In the genomic region with DNA sequence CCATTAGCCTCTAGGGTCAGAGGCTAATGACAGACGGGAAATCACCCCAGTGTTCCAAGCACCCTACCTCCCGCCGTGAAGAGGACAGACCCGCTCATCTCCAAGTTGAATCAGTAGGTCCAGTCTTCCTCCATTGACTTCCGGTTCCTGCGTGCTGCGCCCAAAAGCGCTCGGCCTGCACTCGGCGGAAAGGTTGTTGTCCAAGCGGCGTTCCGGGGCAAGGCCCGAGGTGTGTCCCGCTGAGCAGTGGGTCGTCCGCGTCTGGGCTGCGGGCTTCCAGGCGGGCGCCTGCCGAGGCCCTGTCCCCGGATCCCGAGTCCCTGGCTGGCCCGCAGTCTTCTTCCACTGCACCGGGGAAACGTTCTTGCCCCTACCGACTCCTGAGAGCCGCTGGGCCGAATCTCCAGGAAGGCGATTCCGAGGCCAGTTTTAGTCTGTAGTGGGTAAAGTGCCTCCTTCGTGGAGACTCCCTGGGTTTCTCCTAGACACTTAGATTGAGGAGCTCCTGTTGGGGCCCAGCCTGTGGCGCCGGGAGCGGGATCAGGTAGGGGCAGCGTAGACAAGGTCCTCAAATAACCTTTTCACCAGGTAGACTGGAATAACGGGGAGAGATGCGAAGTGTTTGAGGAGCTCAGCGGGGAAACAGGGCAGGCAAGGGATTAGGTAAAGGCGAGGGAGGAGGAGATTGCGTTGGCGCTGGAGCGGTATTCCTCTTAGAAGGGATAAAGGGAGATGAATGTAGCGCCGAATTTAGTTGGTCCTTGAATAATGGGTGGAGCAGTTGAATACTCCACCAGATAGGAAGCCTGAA, we compare ENCODE assay signal across 1 cellular context.
TF ChIP-seq lines count a peak whose summit lies in the region.

A gene with protein sequence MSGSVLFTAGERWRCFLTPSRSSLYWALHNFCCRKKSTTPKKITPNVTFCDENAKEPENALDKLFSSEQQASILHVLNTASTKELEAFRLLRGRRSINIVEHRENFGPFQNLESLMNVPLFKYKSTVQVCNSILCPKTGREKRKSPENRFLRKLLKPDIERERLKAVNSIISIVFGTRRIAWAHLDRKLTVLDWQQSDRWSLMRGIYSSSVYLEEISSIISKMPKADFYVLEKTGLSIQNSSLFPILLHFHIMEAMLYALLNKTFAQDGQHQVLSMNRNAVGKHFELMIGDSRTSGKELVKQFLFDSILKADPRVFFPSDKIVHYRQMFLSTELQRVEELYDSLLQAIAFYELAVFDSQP (minus strand): TSS at position 138 of the 811 bp plus-strand sequence. CDS start 40 bp downstream, at position 98.

TF ChIP-seq in A549, 52 proteins besides CTCF, POLR2A, EP300 and RAD21 (continued from another document):
- TF ChIP-seq RCOR1 (IDR thresholded peaks at IDR 0.05; ENCODE audit: low read depth, low read length) (no peak), FOSB (CRISPR knock-in tag; IDR thresholded peaks at IDR 0.05) (no peak), FOSL2 (IDR thresholded peaks at IDR 0.05) (no peak), FOSL2 (CRISPR knock-in tag; IDR thresholded peaks at IDR 0.05) (0 out of 2 replicates have a peak, but pooled peaks have one; percentile 32), FOXS1 (CRISPR knock-in tag; IDR thresholded peaks at IDR 0.05) (no peak), ZFP36 (IDR thresholded peaks at IDR 0.05; ENCODE audit: borderline replicate concordance, partially characterized antibody) (peak; percentile 52), SREBF2 (IDR thresholded peaks at IDR 0.05) (no peak), NPAS2 (CRISPR knock-in tag; IDR thresholded peaks at IDR 0.05; ENCODE audit: borderline replicate concordance) (no peak), HOXB13 (CRISPR knock-in tag; IDR thresholded peaks at IDR 0.05; ENCODE audit: low read depth) (no peak), CEBPB (IDR thresholded peaks at IDR 0.05) (no peak), KDM5A (IDR thresholded peaks at IDR 0.05) (peak; percentile 94), TFCP2L1 (CRISPR knock-in tag; IDR thresholded peaks at IDR 0.05) (no peak), GATA3 (IDR thresholded peaks at IDR 0.05; ENCODE audit: borderline replicate concordance) (peak; percentile 62; the same call in 1 of the 2 replicates), EHF (CRISPR knock-in tag; IDR thresholded peaks at IDR 0.05) (no peak), NR3C1 (IDR thresholded peaks at IDR 0.05) (no peak), BHLHE40 (IDR thresholded peaks at IDR 0.05; ENCODE audit: low read depth, low read length) (no peak), CBX8 (IDR thresholded peaks at IDR 0.05) (no peak), ZSCAN20 (CRISPR knock-in tag; IDR thresholded peaks at IDR 0.05) (no peak), HDAC2 (IDR thresholded peaks at IDR 0.05) (peak; percentile 86), HOXA7 (CRISPR knock-in tag; IDR thresholded peaks at IDR 0.05) (no peak), TP53 (CRISPR knock-in tag; IDR thresholded peaks at IDR 0.05) (peak; percentile 72; the same call in 1 of the 2 replicates), RARB (CRISPR knock-in tag; IDR thresholded peaks at IDR 0.05) (peak; percentile 58; the same call in 1 of the 2 replicates), HOXB5 (CRISPR knock-in tag; IDR thresholded peaks at IDR 0.05) (peak; percentile 78; the same call in 1 of the 2 replicates), RFX5 (IDR thresholded peaks at IDR 0.05) (0 out of 2 replicates have a peak, but pooled peaks have one; percentile 62), KDM1A (IDR thresholded peaks at IDR 0.05; ENCODE audit: low read depth) (no peak), JUN (IDR thresholded peaks at IDR 0.05) (peak; percentile 78 to 98; a peak in 3 of 5 replicates), ZC3H11A (IDR thresholded peaks at IDR 0.05) (no peak; the same call in 1 of the 2 replicates)
- TF ChIP-seq, protein P1, sequence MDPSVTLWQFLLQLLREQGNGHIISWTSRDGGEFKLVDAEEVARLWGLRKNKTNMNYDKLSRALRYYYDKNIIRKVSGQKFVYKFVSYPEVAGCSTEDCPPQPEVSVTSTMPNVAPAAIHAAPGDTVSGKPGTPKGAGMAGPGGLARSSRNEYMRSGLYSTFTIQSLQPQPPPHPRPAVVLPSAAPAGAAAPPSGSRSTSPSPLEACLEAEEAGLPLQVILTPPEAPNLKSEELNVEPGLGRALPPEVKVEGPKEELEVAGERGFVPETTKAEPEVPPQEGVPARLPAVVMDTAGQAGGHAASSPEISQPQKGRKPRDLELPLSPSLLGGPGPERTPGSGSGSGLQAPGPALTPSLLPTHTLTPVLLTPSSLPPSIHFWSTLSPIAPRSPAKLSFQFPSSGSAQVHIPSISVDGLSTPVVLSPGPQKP (IDR thresholded peaks at IDR 0.05; ENCODE audit: low read depth, low read length) = no peak
- TF ChIP-seq, protein P2, sequence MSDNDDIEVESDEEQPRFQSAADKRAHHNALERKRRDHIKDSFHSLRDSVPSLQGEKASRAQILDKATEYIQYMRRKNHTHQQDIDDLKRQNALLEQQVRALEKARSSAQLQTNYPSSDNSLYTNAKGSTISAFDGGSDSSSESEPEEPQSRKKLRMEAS (IDR thresholded peaks at IDR 0.05) = peak; percentile 96
- TF ChIP-seq, protein P3, sequence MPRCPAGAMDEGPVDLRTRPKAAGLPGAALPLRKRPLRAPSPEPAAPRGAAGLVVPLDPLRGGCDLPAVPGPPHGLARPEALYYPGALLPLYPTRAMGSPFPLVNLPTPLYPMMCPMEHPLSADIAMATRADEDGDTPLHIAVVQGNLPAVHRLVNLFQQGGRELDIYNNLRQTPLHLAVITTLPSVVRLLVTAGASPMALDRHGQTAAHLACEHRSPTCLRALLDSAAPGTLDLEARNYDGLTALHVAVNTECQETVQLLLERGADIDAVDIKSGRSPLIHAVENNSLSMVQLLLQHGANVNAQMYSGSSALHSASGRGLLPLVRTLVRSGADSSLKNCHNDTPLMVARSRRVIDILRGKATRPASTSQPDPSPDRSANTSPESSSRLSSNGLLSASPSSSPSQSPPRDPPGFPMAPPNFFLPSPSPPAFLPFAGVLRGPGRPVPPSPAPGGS (IDR thresholded peaks at IDR 0.05) = peak; percentile 91
- TF ChIP-seq, protein P4, sequence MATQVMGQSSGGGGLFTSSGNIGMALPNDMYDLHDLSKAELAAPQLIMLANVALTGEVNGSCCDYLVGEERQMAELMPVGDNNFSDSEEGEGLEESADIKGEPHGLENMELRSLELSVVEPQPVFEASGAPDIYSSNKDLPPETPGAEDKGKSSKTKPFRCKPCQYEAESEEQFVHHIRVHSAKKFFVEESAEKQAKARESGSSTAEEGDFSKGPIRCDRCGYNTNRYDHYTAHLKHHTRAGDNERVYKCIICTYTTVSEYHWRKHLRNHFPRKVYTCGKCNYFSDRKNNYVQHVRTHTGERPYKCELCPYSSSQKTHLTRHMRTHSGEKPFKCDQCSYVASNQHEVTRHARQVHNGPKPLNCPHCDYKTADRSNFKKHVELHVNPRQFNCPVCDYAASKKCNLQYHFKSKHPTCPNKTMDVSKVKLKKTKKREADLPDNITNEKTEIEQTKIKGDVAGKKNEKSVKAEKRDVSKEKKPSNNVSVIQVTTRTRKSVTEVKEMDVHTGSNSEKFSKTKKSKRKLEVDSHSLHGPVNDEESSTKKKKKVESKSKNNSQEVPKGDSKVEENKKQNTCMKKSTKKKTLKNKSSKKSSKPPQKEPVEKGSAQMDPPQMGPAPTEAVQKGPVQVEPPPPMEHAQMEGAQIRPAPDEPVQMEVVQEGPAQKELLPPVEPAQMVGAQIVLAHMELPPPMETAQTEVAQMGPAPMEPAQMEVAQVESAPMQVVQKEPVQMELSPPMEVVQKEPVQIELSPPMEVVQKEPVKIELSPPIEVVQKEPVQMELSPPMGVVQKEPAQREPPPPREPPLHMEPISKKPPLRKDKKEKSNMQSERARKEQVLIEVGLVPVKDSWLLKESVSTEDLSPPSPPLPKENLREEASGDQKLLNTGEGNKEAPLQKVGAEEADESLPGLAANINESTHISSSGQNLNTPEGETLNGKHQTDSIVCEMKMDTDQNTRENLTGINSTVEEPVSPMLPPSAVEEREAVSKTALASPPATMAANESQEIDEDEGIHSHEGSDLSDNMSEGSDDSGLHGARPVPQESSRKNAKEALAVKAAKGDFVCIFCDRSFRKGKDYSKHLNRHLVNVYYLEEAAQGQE (IDR thresholded peaks at IDR 0.05) = no peak
- TF ChIP-seq, protein P5, sequence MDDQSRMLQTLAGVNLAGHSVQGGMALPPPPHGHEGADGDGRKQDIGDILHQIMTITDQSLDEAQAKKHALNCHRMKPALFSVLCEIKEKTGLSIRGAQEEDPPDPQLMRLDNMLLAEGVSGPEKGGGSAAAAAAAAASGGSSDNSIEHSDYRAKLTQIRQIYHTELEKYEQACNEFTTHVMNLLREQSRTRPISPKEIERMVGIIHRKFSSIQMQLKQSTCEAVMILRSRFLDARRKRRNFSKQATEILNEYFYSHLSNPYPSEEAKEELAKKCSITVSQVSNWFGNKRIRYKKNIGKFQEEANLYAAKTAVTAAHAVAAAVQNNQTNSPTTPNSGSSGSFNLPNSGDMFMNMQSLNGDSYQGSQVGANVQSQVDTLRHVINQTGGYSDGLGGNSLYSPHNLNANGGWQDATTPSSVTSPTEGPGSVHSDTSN (IDR thresholded peaks at IDR 0.05) = peak; percentile 70; the same call in 1 of the 2 replicates
- TF ChIP-seq, protein P6, sequence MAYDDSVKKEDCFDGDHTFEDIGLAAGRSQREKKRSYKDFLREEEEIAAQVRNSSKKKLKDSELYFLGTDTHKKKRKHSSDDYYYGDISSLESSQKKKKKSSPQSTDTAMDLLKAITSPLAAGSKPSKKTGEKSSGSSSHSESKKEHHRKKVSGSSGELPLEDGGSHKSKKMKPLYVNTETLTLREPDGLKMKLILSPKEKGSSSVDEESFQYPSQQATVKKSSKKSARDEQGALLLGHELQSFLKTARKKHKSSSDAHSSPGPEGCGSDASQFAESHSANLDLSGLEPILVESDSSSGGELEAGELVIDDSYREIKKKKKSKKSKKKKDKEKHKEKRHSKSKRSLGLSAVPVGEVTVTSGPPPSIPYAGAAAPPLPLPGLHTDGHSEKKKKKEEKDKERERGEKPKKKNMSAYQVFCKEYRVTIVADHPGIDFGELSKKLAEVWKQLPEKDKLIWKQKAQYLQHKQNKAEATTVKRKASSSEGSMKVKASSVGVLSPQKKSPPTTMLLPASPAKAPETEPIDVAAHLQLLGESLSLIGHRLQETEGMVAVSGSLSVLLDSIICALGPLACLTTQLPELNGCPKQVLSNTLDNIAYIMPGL (CRISPR knock-in tag; IDR thresholded peaks at IDR 0.05; ENCODE audit: borderline replicate concordance) = peak; percentile 76; the same call in 1 of the 2 replicates
- TF ChIP-seq, protein P7, sequence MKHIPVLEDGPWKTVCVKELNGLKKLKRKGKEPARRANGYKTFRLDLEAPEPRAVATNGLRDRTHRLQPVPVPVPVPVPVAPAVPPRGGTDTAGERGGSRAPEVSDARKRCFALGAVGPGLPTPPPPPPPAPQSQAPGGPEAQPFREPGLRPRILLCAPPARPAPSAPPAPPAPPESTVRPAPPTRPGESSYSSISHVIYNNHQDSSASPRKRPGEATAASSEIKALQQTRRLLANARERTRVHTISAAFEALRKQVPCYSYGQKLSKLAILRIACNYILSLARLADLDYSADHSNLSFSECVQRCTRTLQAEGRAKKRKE (CRISPR knock-in tag; IDR thresholded peaks at IDR 0.05; ENCODE audit: low read depth) = no peak
